In the genomic region with DNA sequence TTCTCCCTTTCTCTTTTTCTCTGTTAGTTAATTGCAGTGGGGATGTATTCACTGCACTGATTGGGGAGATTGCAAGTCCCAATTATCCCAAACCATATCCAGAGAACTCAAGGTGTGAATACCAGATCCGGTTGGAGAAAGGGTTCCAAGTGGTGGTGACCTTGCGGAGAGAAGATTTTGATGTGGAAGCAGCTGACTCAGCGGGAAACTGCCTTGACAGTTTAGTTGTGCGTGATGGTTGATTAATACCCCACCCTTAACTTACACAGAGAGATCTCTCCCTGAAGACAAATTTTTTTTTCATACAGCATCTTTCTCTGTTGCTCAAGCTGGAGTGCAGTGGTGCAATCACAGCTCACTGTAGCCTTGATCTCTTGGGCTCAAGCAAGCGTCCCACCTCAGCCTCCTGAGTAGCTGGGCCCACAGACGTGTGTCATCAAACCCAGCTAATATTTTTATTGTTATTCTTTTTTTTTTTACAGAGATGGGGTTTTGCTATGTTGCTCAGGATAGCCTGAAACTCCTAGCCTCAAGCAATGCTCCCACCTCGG, we compare ENCODE assay signal across 30 cellular contexts.
"Had no signal": no experiment of that assay in that cellular context is flagged by ENCODE, and none has a peak within 500 bp of the region (broad histone marks: within the 10 kb centered on the region; RNA-seq: fewer than 3 reads in every experiment).

No MANE protein-coding gene starts in this region.

- H3K9me3 ChIP-seq: adrenal gland, esophagus muscularis mucosa, gastrocnemius medialis, heart left ventricle had no signal

- H3K4me3 ChIP-seq: adrenal gland, esophagus muscularis mucosa, gastrocnemius medialis had no signal

- H3K27ac ChIP-seq: adrenal gland, brain microvascular endothelial cell, esophagus muscularis mucosa, foreskin keratinocyte, gastrocnemius medialis, heart left ventricle, WERI-Rb-1 had no signal

- DNase-seq: activated B cell treated with CpG ODN at 0.5 μM for 24 hours; activated CD4-positive, alpha-beta memory T cell treated with anti-CD3 and anti-CD28 coated beads for 36 hours; activated CD4-positive, alpha-beta T cell treated with anti-CD3 and anti-CD28 coated beads, Interleukin-2, amount 10 ng/mL, durations not matched to agents 24 days and 14 days; activated CD8-positive, alpha-beta memory T cell treated with anti-CD3 and anti-CD28 coated beads, Interleukin-2, amount 10 ng/mL, durations not matched to agents 7 days and 5 days; activated CD8-positive, alpha-beta memory T cell treated with anti-CD3 and anti-CD28 coated beads, Interleukin-2, amount 50 U/mL, for 4 hours; activated CD8-positive, alpha-beta T cell treated with anti-CD3 and anti-CD28 coated beads, Interleukin-2, amount 10 ng/mL, durations not matched to agents 7 days and 5 days; activated effector memory CD4-positive, alpha-beta T cell treated with anti-CD3 and anti-CD28 coated beads, Interleukin-2, amount 50 U/mL, for 16 hours; activated naive CD4-positive, alpha-beta T cell treated with anti-CD3 and anti-CD28 coated beads for 36 hours; activated naive CD8-positive, alpha-beta T cell treated with anti-CD3 and anti-CD28 coated beads for 36 hours; activated naive CD8-positive, alpha-beta T cell treated with anti-CD3 and anti-CD28 coated beads, Interleukin-2, amount 50 U/mL, for 24 hours; activated T-cell treated with anti-CD3 and anti-CD28 coated beads, Interleukin-2, amount 50 U/mL, for 1 hour; activated T-cell treated with anti-CD3 and anti-CD28 coated beads, Interleukin-2, amount 50 U/mL, for 48 hours; adrenal gland; anterior cingulate cortex; cortex of kidney; dermis blood vessel endothelial cell; effector CD4-positive, alpha-beta T cell; effector memory CD8-positive, alpha-beta T cell; erythroblast; foreskin keratinocyte; gastrocnemius medialis; glutamatergic neuron; heart left ventricle; T-helper 9 cell; WERI-Rb-1 had no signal

- H3K27me3 ChIP-seq: adrenal gland, brain microvascular endothelial cell, esophagus muscularis mucosa, foreskin keratinocyte, gastrocnemius medialis, heart left ventricle had no signal

- ATAC-seq: activated CD4-positive, CD25-positive, alpha-beta regulatory T cell treated with anti-CD3 and anti-CD28 coated beads, Interleukin-2, amount 50 U/mL, for 24 hours; activated CD8-positive, alpha-beta memory T cell treated with anti-CD3 and anti-CD28 coated beads, Interleukin-2, amount 10 ng/mL, durations not matched to agents 7 days and 5 days; activated CD8-positive, alpha-beta T cell treated with anti-CD3 and anti-CD28 coated beads, Interleukin-2, amount 10 ng/mL, durations not matched to agents 7 days and 5 days; activated naive CD8-positive, alpha-beta T cell treated with anti-CD3 and anti-CD28 coated beads, Interleukin-2, amount 50 U/mL, for 24 hours; effector memory CD8-positive, alpha-beta T cell; foreskin keratinocyte; gastrocnemius medialis had no signal

- FAIRE-seq: astrocyte, bronchial epithelial cell had no signal

- H3K36me3 ChIP-seq: adrenal gland, brain microvascular endothelial cell, WERI-Rb-1 had no signal
